23 cellular contexts compared by ENCODE assay signal in genomic region chrX:7771788-7772438, GRCh38.
DNase-seq lines count a peak whose midpoint lies in the region; ATAC-seq, FAIRE-seq and TF ChIP-seq lines count a peak whose summit lies in the region.
"Had no signal": no experiment of that assay in that cellular context is flagged by ENCODE, and none has a peak within 500 bp of the region (broad histone marks: within the 10 kb centered on the region; RNA-seq: fewer than 3 reads in every experiment).

No MANE protein-coding gene starts in this region.

- in situ Hi-C loops in GM23248 (cut with MboI), result no loop called here

- peak; percentile 61 for FAIRE-seq in pancreas (lab: Jason Lieb, UNC)

- TF ChIP-seq CTCF in hepatocyte (IDR thresholded peaks at IDR 0.05; ENCODE audit: poor library complexity) (no peak), pancreas (IDR thresholded peaks at IDR 0.05) (no peak), coronary artery (IDR thresholded peaks at IDR 0.05) (no peak), foreskin fibroblast (IDR thresholded peaks at IDR 0.05; ENCODE audit: low read depth, low read length) (no peak)

- H3K36me3 ChIP-seq in hepatocyte (replicated peaks; ENCODE audit: insufficient read depth, low read depth) (no peaks in the 10 kb centered on the region), pancreas (no peaks in the 10 kb centered on the region), GM23248 (ENCODE audit: low read depth) (no peaks in the 10 kb centered on the region)
- H3K36me3 ChIP-seq: HAP-1 had no signal

- H3K27ac ChIP-seq in hepatocyte, result peak overlapping the region; percentile 21
- no peak overlapping the region for H3K27ac ChIP-seq in pancreas
- no peak overlapping the region for H3K27ac ChIP-seq in coronary artery
- no peak overlapping the region for H3K27ac ChIP-seq in GM23248
- H3K27ac ChIP-seq: HL-60 had no signal

- no peak overlapping the region for H2AFZ ChIP-seq in hepatocyte
- H2AFZ ChIP-seq in GM23248, result no peak overlapping the region

- H3K9me3 ChIP-seq in hepatocyte (ENCODE audit: low read depth) (peaks cover 6% of the 10 kb centered on the region), pancreas (no peaks in the 10 kb centered on the region), GM23248 (ENCODE audit: low read depth) (no peaks in the 10 kb centered on the region)
- H3K9me3 ChIP-seq: HAP-1 had no signal

- H3F3A ChIP-seq in GM23248 (ENCODE audit: insufficient read depth), result no peaks in the 10 kb centered on the region

- H3K4me3 ChIP-seq in hepatocyte (no peak overlapping the region), pancreas (no peak overlapping the region), coronary artery (no peak overlapping the region), GM23248 (no peak overlapping the region), foreskin fibroblast (ENCODE audit: low read depth in 1 of 2, low read length in 2 of 2) (no peak overlapping the region)
- H3K4me3 ChIP-seq: HAP-1 had no signal

- H3K79me2 ChIP-seq in hepatocyte (no peaks in the 10 kb centered on the region), GM23248 (ENCODE audit: insufficient read depth) (no peaks in the 10 kb centered on the region)

- no peak overlapping the region for H3K9ac ChIP-seq in GM23248

- H3K9me2 ChIP-seq in hepatocyte (replicated peaks; ENCODE audit: insufficient read depth) (no peaks in the 10 kb centered on the region), GM23248 (ENCODE audit: insufficient read depth) (no peaks in the 10 kb centered on the region)

- 53% methylated on average over 7 of the region's 7 CpGs for WGBS in hepatocyte (ENCODE audit: low lambda C conversion rate, missing lambda C conversion rate)
- WGBS in pancreas, 2 donors, result 21 to 25% methylated on average over 7 of the region's 7 CpGs
- WGBS in GM23248 (ENCODE audit: low coverage in 1 of 2, low lambda C conversion rate in 2 of 2, missing lambda C conversion rate in 2 of 2), 2 experiments, result 15 to 23% methylated on average over 7 of the region's 7 CpGs

- H4K20me1 ChIP-seq in hepatocyte (ENCODE audit: insufficient read depth, poor library complexity, severe bottlenecking) (no peaks in the 10 kb centered on the region), GM23248 (ENCODE audit: insufficient read depth) (no peaks in the 10 kb centered on the region)

- intact Hi-C loops in pancreas (cut with DNase I), result no loop called here

- peak; percentile 70 to 89 (median 84) for ATAC-seq in pancreas
- ATAC-seq: SK-N-SH treated with all-trans-retinoic acid at 6 μM for 48 hours, T-cell had no signal

- peak; percentile 14 for DNase-seq in HT-29 (ENCODE audit: low spot score)
- DNase-seq in NCI-H146 treated with DMSO at 0.1 percent for 48 hours (lab: John Stamatoyannopoulos, UW; ENCODE audit: unreplicated experiment), result peak; percentile 75
- DNase-seq in hepatocyte (ENCODE audit: low spot score), result peak; percentile 38
- DNase-seq in pancreas, result peak in 1 of 6 donors; percentile 1
- no peak for DNase-seq in coronary artery (ENCODE audit: low spot score)
- DNase-seq in GM23248, result no peak
- no peak for DNase-seq in foreskin fibroblast
- DNase-seq: ACHN; C1 segment of cervical spinal cord; CD8-positive, alpha-beta memory T cell; GDM1; Kasumi-1; MM.1S; NCI-H1105 treated with DMSO at 0.1 percent for 48 hours; NCI-H187 treated with DMSO at 0.1 percent for 48 hours; NCI-H226; NCI-H526; OCI-M1; SIG-M5; T-cell had no signal

- no peaks in the 10 kb centered on the region for H3K27me3 ChIP-seq in hepatocyte
- H3K27me3 ChIP-seq in pancreas, result no peaks in the 10 kb centered on the region
- H3K27me3 ChIP-seq in GM23248 (replicated peaks; ENCODE audit: insufficient read depth), result no peaks in the 10 kb centered on the region

- peaks cover 3% of the 10 kb centered on the region for H3K4me1 ChIP-seq in hepatocyte (ENCODE audit: insufficient read depth)
- peaks cover 0 to 13% (median 7%) of the 10 kb centered on the region in 3 donors for H3K4me1 ChIP-seq in pancreas
- no peaks in the 10 kb centered on the region for H3K4me1 ChIP-seq in GM23248 (ENCODE audit: insufficient read depth)
- H3K4me1 ChIP-seq: HAP-1 had no signal

- H3K4me2 ChIP-seq in hepatocyte (peak overlapping the region; percentile 38), GM23248 (ENCODE audit: unreplicated experiment) (no peak overlapping the region)

Comparison
In these comparisons a context has a peak if more than half of its experiments do, and no peak if none do; other contexts are left out.
1. DNase-seq: peak in HT-29 (single experiment), NCI-H146 treated with DMSO at 0.1 percent for 48 hours (single experiment) and hepatocyte (single experiment); none in coronary artery (single experiment), GM23248 (single experiment) and foreskin fibroblast (0 of 2).